In genomic region chr20:60057866-60058807, GRCh38 we compare ENCODE assay signal across 8 cellular contexts.
DNase-seq lines count a peak whose midpoint lies in the region; ATAC-seq and TF ChIP-seq lines count a peak whose summit lies in the region.

No MANE protein-coding gene starts in this region.

- H3K4me1 Mint-ChIP-seq in stimulated activated naive B cell treated with anti-CD40 and anti-IgM and Interleukin-4, amounts not matched to agents 10 μg/mL and 1 μg/mL and 100 μg/mL, for 72 hours = peaks cover 27 to 38% of the 10 kb centered on the region in 2 donors

- H3K27me3 Mint-ChIP-seq in stimulated activated naive B cell treated with anti-CD40 and anti-IgM and Interleukin-4, amounts not matched to agents 10 μg/mL and 1 μg/mL and 100 μg/mL, for 72 hours = peaks cover 0 to 6% of the 10 kb centered on the region in 2 donors

- no peaks in the 10 kb centered on the region for H3K36me3 Mint-ChIP-seq in stimulated activated naive B cell treated with anti-CD40 and anti-IgM and Interleukin-4, amounts not matched to agents 10 μg/mL and 1 μg/mL and 100 μg/mL, for 72 hours

- TF ChIP-seq CTCF in A673 (conservative IDR thresholded peaks at IDR 0.05; ENCODE audit: low read depth, low read length) = no peak

- H3K9me3 Mint-ChIP-seq in stimulated activated naive B cell treated with anti-CD40 and anti-IgM and Interleukin-4, amounts not matched to agents 10 μg/mL and 1 μg/mL and 100 μg/mL, for 72 hours = no peaks in the 10 kb centered on the region

- ATAC-seq in HG02938 (IDR thresholded peaks at IDR 0.05; ENCODE audit: unreplicated experiment) = peak; percentile 35
- peak; percentile 66 to 75 for ATAC-seq in stimulated activated naive B cell treated with anti-CD40 and anti-IgM and Interleukin-4, amounts not matched to agents 10 μg/mL and 1 μg/mL and 100 μg/mL, for 72 hours (replicated peaks)
- ATAC-seq in GM19351 (IDR thresholded peaks at IDR 0.05; ENCODE audit: unreplicated experiment) = no peak

- H3K4me1 ChIP-seq in A673 (ENCODE audit: insufficient read depth, low read length, poor library complexity, severe bottlenecking) (peaks cover 38% of the 10 kb centered on the region), adipocyte (ENCODE audit: control insufficient read depth, insufficient read depth, low read length) (peaks cover 32% of the 10 kb centered on the region)

- intact Hi-C loops in A673 (cut with micrococcal nuclease; ENCODE audit: unreplicated experiment) = loop anchor here (1.0 to 5.0 kb wide), 5 partner anchors 79 to 1829 kb away; no protein-coding TSS in a partner anchor

- H3K27ac Mint-ChIP-seq in stimulated activated naive B cell treated with anti-CD40 and anti-IgM and Interleukin-4, amounts not matched to agents 10 μg/mL and 1 μg/mL and 100 μg/mL, for 72 hours = peak overlapping the region; percentile 63

- CTCF ChIA-PET in A673 (lab: Charles Lee) = interaction anchor here (0.6 to 2.1 kb wide), 6 partner anchors 11 to 1829 kb away, joined by 3 to 11 read pairs (median 6); no protein-coding TSS in a partner anchor

- H3K4me3 ChIP-seq in A673 (ENCODE audit: low read depth, low read length, poor library complexity, severe bottlenecking) (no peak overlapping the region), adipocyte (ENCODE audit: low read length) (no peak overlapping the region)

- peak overlapping the region; percentile 39 to 64 for H3K4me3 Mint-ChIP-seq in stimulated activated naive B cell treated with anti-CD40 and anti-IgM and Interleukin-4, amounts not matched to agents 10 μg/mL and 1 μg/mL and 100 μg/mL, for 72 hours

- H3K27ac ChIP-seq in A673 (ENCODE audit: low read depth, low read length, poor library complexity, severe bottlenecking) = peak overlapping the region; percentile 97
- H3K27ac ChIP-seq in layer of hippocampus (ENCODE audit: low read depth, low read length) = peak overlapping the region; percentile 5

- H3K9me3 ChIP-seq in A673 (ENCODE audit: low read depth, low read length, poor library complexity, severe bottlenecking) (no peaks in the 10 kb centered on the region), adipocyte (ENCODE audit: control insufficient read depth, low read length) (no peaks in the 10 kb centered on the region)

- DNase-seq in A673 (ENCODE audit: low spot score) = peak; percentile 86
- DNase-seq in NOMO-1 treated with DMSO at 0.1 percent for 48 hours (lab: John Stamatoyannopoulos, UW; ENCODE audit: unreplicated experiment) = peak; percentile 96
- peak; percentile 25 for DNase-seq in adipocyte (ENCODE audit: low read depth)
- DNase-seq in stimulated activated naive B cell treated with anti-CD40 and anti-IgM and Interleukin-4, amounts not matched to agents 10 μg/mL and 1 μg/mL and 100 μg/mL, for 72 hours = peak; percentile 23
- DNase-seq in 8988T = no peak

- POLR2A ChIA-PET in A673 (lab: Charles Lee; ENCODE audit: low non-redundant PET) = interaction anchor here (0.9 kb wide), 1 partner anchor 11 kb away, joined by 4 read pairs; no protein-coding TSS in a partner anchor

- H3K9ac ChIP-seq in adipocyte (ENCODE audit: low read length) = peak overlapping the region; percentile 5

- no TSS peak for BruUV-seq in A673 (replicated peaks; lab: Mats Ljungman, UMichigan)

- H3K36me3 ChIP-seq in A673 (ENCODE audit: insufficient read depth, low read length, poor library complexity, severe bottlenecking) (no peaks in the 10 kb centered on the region), adipocyte (ENCODE audit: control insufficient read depth, insufficient read depth, low read length, severe bottlenecking) (no peaks in the 10 kb centered on the region)

- no peaks in the 10 kb centered on the region for H3K27me3 ChIP-seq in A673 (replicated peaks; ENCODE audit: insufficient read depth, low read depth, low read length, poor library complexity)
- H3K27me3 ChIP-seq in adipocyte (replicated peaks; ENCODE audit: control insufficient read depth, insufficient read depth, low read length) = peaks cover 16% of the 10 kb centered on the region
- no peaks in the 10 kb centered on the region for H3K27me3 ChIP-seq in layer of hippocampus (ENCODE audit: control insufficient read depth, insufficient read depth, low read length)
